Comparison of ENCODE assay signal across 17 cellular contexts in the genomic region with DNA sequence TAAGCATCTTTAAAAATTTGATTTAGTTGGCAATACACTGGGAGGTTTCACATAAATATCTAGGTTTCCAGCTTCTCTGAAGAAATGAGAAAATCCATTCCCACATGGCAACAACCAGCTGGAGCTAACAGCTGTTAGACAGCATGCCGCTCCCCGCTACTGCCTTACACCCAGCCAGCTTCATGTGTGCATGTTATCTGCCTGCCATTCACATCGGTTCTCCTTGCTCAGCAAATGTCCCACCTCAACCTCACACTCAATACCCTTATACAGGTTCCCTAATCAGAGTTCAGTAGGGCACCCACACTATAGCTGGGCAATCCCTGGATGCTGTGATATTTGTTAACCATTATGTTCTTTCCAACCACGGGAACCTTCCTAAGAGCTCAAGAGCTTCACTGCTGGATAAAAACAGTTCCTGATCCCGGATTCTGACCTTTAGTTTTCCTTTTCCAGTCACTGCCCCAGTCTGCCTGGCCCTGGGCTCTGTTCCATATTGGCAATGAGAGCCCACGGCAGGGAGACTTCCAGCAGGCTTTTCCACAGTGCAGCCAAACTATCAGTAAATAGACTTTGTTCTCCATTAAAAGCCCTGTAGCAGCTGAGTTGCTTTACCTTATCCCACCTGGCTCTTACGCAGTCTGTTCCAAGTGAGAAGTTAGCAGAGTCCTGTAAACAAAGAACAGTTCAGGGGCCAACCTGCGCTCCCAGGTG.
"Had no signal": no experiment of that assay in that cellular context is flagged by ENCODE, and none has a peak within 500 bp of the region (broad histone marks: within the 10 kb centered on the region; RNA-seq: fewer than 3 reads in every experiment).

No MANE protein-coding gene starts in this region.

- H2AFZ ChIP-seq: hepatocyte had no signal

- H3K4me1 Mint-ChIP-seq: neural crest cell had no signal

- H3K27ac ChIP-seq: gastroesophageal sphincter, hepatocyte, suprapubic skin had no signal

- H3K9me3 ChIP-seq: gastroesophageal sphincter, suprapubic skin had no signal

- ATAC-seq: activated CD4-positive, CD25-positive, alpha-beta regulatory T cell treated with anti-CD3 and anti-CD28 coated beads, Interleukin-2, amount 50 U/mL, for 24 hours; gastroesophageal sphincter; SK-N-SH treated with all-trans-retinoic acid at 6 μM for 48 hours had no signal

- H3K4me1 ChIP-seq: gastroesophageal sphincter, suprapubic skin had no signal

- H3K79me2 ChIP-seq: hepatocyte had no signal

- H3K4me2 ChIP-seq: hepatocyte had no signal

- H3K9me3 Mint-ChIP-seq: neural crest cell had no signal

- H3K27me3 ChIP-seq: gastroesophageal sphincter, hepatocyte, suprapubic skin had no signal

- H3K4me3 Mint-ChIP-seq: neural crest cell had no signal

- H3K4me3 ChIP-seq: gastroesophageal sphincter, hepatocyte, suprapubic skin had no signal

- DNase-seq: activated CD4-positive, alpha-beta T cell treated with anti-CD3 and anti-CD28 coated beads, Interleukin-2, amount 50 U/mL, for 1 hour; activated naive CD4-positive, alpha-beta T cell treated with Interleukin-2 at 50 U/mL for 16 hours; activated T-cell treated with anti-CD3 and anti-CD28 coated beads for 4 hours; erythroblast; kidney; stimulated activated CD4-positive, alpha-beta T cell treated with anti-CD3 and anti-CD28 coated beads, Interleukin-15, amount 100 ng/mL, for 24 hours; stimulated activated CD4-positive, alpha-beta T cell treated with anti-CD3 and anti-CD28 coated beads, Interleukin-4, amount 100 ng/mL, for 1 hour; stimulated activated naive CD4-positive, alpha-beta T cell; T-helper 1 cell; T1000; trophoblast cell had no signal
